In genomic region chr2:38375711-38376345, GRCh38 we compare ENCODE assay signal across 8 cellular contexts. TPM values are rescaled to one million over a fixed set of nuclear protein-coding genes. Genes with fewer than 3 reads are reported as not detected.
DNase-seq lines count a peak whose midpoint lies in the region; ATAC-seq, FAIRE-seq and TF ChIP-seq lines count a peak whose summit lies in the region.

No MANE protein-coding gene starts in this region.

- H3K9ac ChIP-seq in adipocyte (ENCODE audit: low read length) (peak overlapping the region; percentile 95), iPS-20b (ENCODE audit: low read depth, low read length) (peak overlapping the region; percentile 92)

- ATAC-seq in HG03108 (IDR thresholded peaks at IDR 0.05; ENCODE audit: unreplicated experiment): peak; percentile 16
- ATAC-seq in HG03571 (IDR thresholded peaks at IDR 0.05; ENCODE audit: unreplicated experiment): no peak

- H3K27me3 ChIP-seq in adipocyte (replicated peaks; ENCODE audit: control insufficient read depth, insufficient read depth, low read length) (no peaks in the 10 kb centered on the region), iPS-20b (ENCODE audit: insufficient read depth, low read length) (no peaks in the 10 kb centered on the region)

- no peak for TF ChIP-seq POLR2A in GM12892 (IDR thresholded peaks at IDR 0.05; ENCODE audit: low read depth, low read length)

- H3K36me3 ChIP-seq in adipocyte (ENCODE audit: control insufficient read depth, insufficient read depth, low read length, severe bottlenecking) (no peaks in the 10 kb centered on the region), iPS-20b (ENCODE audit: insufficient read depth, low read depth, low read length) (peaks cover 12% of the 10 kb centered on the region; the same call in 1 of the 2 replicates)

- peak overlapping the region; percentile 44 for H3K27ac ChIP-seq in iPS-20b (ENCODE audit: low read length)

- H3K4me1 ChIP-seq in adipocyte (ENCODE audit: control insufficient read depth, insufficient read depth, low read length) (peaks cover 26% of the 10 kb centered on the region), iPS-20b (ENCODE audit: insufficient read depth, low read length) (peaks cover 12% of the 10 kb centered on the region; the same call in 1 of the 2 replicates)

- peak; percentile 42 for DNase-seq in DMS114 treated with DMSO at 0.1 percent for 48 hours (lab: John Stamatoyannopoulos, UW; ENCODE audit: unreplicated experiment)
- peak; percentile 53 for DNase-seq in adipocyte (ENCODE audit: low read depth)
- DNase-seq in stimulated activated CD8-positive, alpha-beta memory T cell treated with anti-CD3 and anti-CD28 coated beads, Interleukin-4, amount 100 ng/mL, for 24 hours (ENCODE audit: low read depth): peak; percentile 13
- no peak for DNase-seq in GM12892 (ENCODE audit: insufficient read length)
- DNase-seq in KG1 (lab: John Stamatoyannopoulos, UW): no peak

- H3K4me3 ChIP-seq in adipocyte (ENCODE audit: low read length): peak overlapping the region; percentile 96
- H3K4me3 ChIP-seq in iPS-20b (ENCODE audit: low read length): peak overlapping the region; percentile 96

- FAIRE-seq in GM12892 (lab: Jason Lieb, UNC): no peak

- no peaks in the 10 kb centered on the region for H3K9me3 ChIP-seq in adipocyte (ENCODE audit: control insufficient read depth, low read length)
- no peaks in the 10 kb centered on the region for H3K9me3 ChIP-seq in iPS-20b (ENCODE audit: insufficient read depth, low read depth, low read length)

RNA-seq across cellular contexts. Expression of gene ATL2, which starts 1.2 kb away (rescaled TPM):
- polyA plus RNA-seq in GM12892 (2012; ENCODE audit: missing spikeins): 39.2 TPM

Comparison
In these comparisons a context has a peak if more than half of its experiments do, and no peak if none do; other contexts are left out.
1. DNase-seq: peak in DMS114 treated with DMSO at 0.1 percent for 48 hours (single experiment), adipocyte (single experiment) and stimulated activated CD8-positive, alpha-beta memory T cell treated with anti-CD3 and anti-CD28 coated beads, Interleukin-4, amount 100 ng/mL, for 24 hours (single experiment); none in GM12892 (single experiment) and KG1 (single experiment).